20 cellular contexts compared by ENCODE assay signal in genomic region chr3:132669256-132669777, GRCh38. TPM values are rescaled to one million over a fixed set of nuclear protein-coding genes. Genes with fewer than 3 reads are reported as not detected.
A peak's percentile ranks its signal among the peaks of the same experiment; 100 is the strongest.
DNase-seq lines count a peak whose midpoint lies in the region; ATAC-seq, FAIRE-seq and TF ChIP-seq lines count a peak whose summit lies in the region.
"Had no signal": no experiment of that assay in that cellular context is flagged by ENCODE, and none has a peak within 500 bp of the region (broad histone marks: within the 10 kb centered on the region; RNA-seq: fewer than 3 reads in every experiment).

No MANE protein-coding gene starts in this region.

- H4K20me1 ChIP-seq in endothelial cell of umbilical vein (replicated peaks; ENCODE audit: control insufficient read depth, extremely low read depth, insufficient read depth, low read length), result no peaks in the 10 kb centered on the region

- H2AFZ ChIP-seq in endothelial cell of umbilical vein (ENCODE audit: low read depth, low read length), result no peak overlapping the region

- H3K27me3 ChIP-seq in breast epithelium, result no peaks in the 10 kb centered on the region
- H3K27me3 ChIP-seq in endothelial cell of umbilical vein (ENCODE audit: control insufficient read depth in 2 of 2, insufficient read depth in 2 of 2, low read length in 2 of 2), result no peaks in the 10 kb centered on the region
- no peaks in the 10 kb centered on the region for H3K27me3 ChIP-seq in thoracic aorta (replicated peaks; ENCODE audit: insufficient read depth)
- H3K27me3 ChIP-seq in BE2C, result no peaks in the 10 kb centered on the region
- H3K27me3 ChIP-seq in CD4-positive, alpha-beta memory T cell (ENCODE audit: insufficient read depth, low read length), result no peaks in the 10 kb centered on the region

- TF ChIP-seq POLR2A in breast epithelium (IDR thresholded peaks at IDR 0.05), result no peak
- TF ChIP-seq POLR2A in endothelial cell of umbilical vein (IDR thresholded peaks at IDR 0.05; ENCODE audit: low read depth, low read length), result no peak

- POLR2A ChIA-PET in MCF 10A (lab: Yijun Ruan, JAX) (interaction anchor here (0.8 to 3.2 kb wide), 3 partner anchors 8 to 10 kb away, joined by 3 to 16 read pairs (median 16); partner anchors contain the start of gene ACAD11), endothelial cell of umbilical vein (lab: Charles Lee) (no interaction called here)
- POLR2A ChIA-PET in CD4-positive, alpha-beta memory T cell (lab: Charles Lee; ENCODE audit: partially characterized antibody), result no interaction called here

- H3K4me1 Mint-ChIP-seq in MCF 10A (ENCODE audit: insufficient read depth, unreplicated experiment), result peaks cover 23% of the 10 kb centered on the region
- peaks cover 15 to 21% (median 17%) of the 10 kb centered on the region in 4 donors for H3K4me1 Mint-ChIP-seq in CD4-positive, alpha-beta memory T cell

- H3K4me1 ChIP-seq in breast epithelium (no peaks in the 10 kb centered on the region), endothelial cell of umbilical vein (ENCODE audit: control insufficient read depth, extremely low read depth, insufficient read depth, low read length) (peaks cover 26% of the 10 kb centered on the region), thoracic aorta (ENCODE audit: control insufficient read depth in 1 of 2, low read depth in 2 of 2) (peaks cover 5 to 11% of the 10 kb centered on the region in 2 donors), BE2C (no peaks in the 10 kb centered on the region; the same call in 1 of the 2 replicates)
- no peaks in the 10 kb centered on the region for H3K4me1 ChIP-seq in CD4-positive, alpha-beta memory T cell (ENCODE audit: insufficient read depth, low read length)

- H3K27ac ChIP-seq in breast epithelium (no peak overlapping the region), endothelial cell of umbilical vein (ENCODE audit: insufficient read depth, low read depth, low read length) (no peak overlapping the region), thoracic aorta (peak overlapping the region; percentile 16 to 19)
- H3K27ac ChIP-seq in CD4-positive, alpha-beta memory T cell (ENCODE audit: low read depth, low read length), result no peak overlapping the region
- H3K27ac ChIP-seq: A549 had no signal

- BruUV-seq in MCF 10A (replicated peaks; lab: Mats Ljungman, UMichigan) (no TSS peak), endothelial cell of umbilical vein (replicated peaks; lab: Mats Ljungman, UMichigan) (no TSS peak)

- H3K27ac Mint-ChIP-seq in MCF 10A (ENCODE audit: low read depth, unreplicated experiment), result peak overlapping the region; percentile 31
- H3K27ac Mint-ChIP-seq in CD4-positive, alpha-beta memory T cell, result no peak overlapping the region

- H3K9me3 Mint-ChIP-seq in MCF 10A (ENCODE audit: unreplicated experiment), result no peaks in the 10 kb centered on the region
- H3K9me3 Mint-ChIP-seq in CD4-positive, alpha-beta memory T cell, result no peaks in the 10 kb centered on the region

- intact Hi-C loops in MCF 10A (cut with micrococcal nuclease), result no loop called here
- intact Hi-C loops in breast epithelium (cut with DNase I; ENCODE audit: low total_unique reads), result no loop called here
- intact Hi-C loops in endothelial cell of umbilical vein (cut with micrococcal nuclease), result loop anchor here (1.0 kb wide), 1 partner anchor 9 kb away; the partner anchor contains the start of gene UBA5
- intact Hi-C loops in CD4-positive, alpha-beta memory T cell (cut with micrococcal nuclease), result loop anchor here (10.0 kb wide), 2 partner anchors 1645 to 1815 kb away; partner anchors contain the start of genes ANAPC13, ASTE1, CEP63 and NEK11

- no peak for DNase-seq in MCF 10A (ENCODE audit: unreplicated experiment)
- no peak for DNase-seq in breast epithelium (ENCODE audit: low spot score in 2 of 2)
- peak; percentile 3 for DNase-seq in M059J (ENCODE audit: low read depth)
- DNase-seq in endothelial cell of umbilical vein (ENCODE audit: low read depth, low spot score), result peak; percentile 45
- DNase-seq in thoracic aorta (ENCODE audit: low spot score), result no peak
- DNase-seq in BE2C, result no peak
- no peak for DNase-seq in CD4-positive, alpha-beta memory T cell
- DNase-seq in GM19239 (ENCODE audit: insufficient read length, low spot score), result no peak
- DNase-seq: C1 segment of cervical spinal cord, DMS79 treated with DMSO at 0.1 percent for 48 hours, KBM-7, NCI-H1417 treated with DMSO at 0.1 percent for 48 hours, NCI-H187 treated with DMSO at 0.1 percent for 48 hours, NCI-H226, NCI-H524 treated with DMSO at 0.1 percent for 48 hours, SIG-M5 had no signal

- H3K9me3 ChIP-seq in breast epithelium (no peaks in the 10 kb centered on the region), endothelial cell of umbilical vein (replicated peaks; ENCODE audit: control insufficient read depth, insufficient read depth, low read length) (no peaks in the 10 kb centered on the region), thoracic aorta (no peaks in the 10 kb centered on the region), BE2C (no peaks in the 10 kb centered on the region)
- no peaks in the 10 kb centered on the region for H3K9me3 ChIP-seq in CD4-positive, alpha-beta memory T cell (ENCODE audit: control insufficient read depth in 1 of 2, low read length in 2 of 2)
- H3K9me3 ChIP-seq: A549 had no signal

- FAIRE-seq in endothelial cell of umbilical vein (lab: Jason Lieb, UNC) (no peak), GM19239 (lab: Jason Lieb, UNC) (no peak)
- FAIRE-seq: A549, D721Med, G401.6, H1 had no signal

- no peak for TF ChIP-seq CTCF in MCF 10A (IDR thresholded peaks at IDR 0.05; ENCODE audit: unreplicated experiment)
- no peak for TF ChIP-seq CTCF in breast epithelium (IDR thresholded peaks at IDR 0.05)
- no peak for TF ChIP-seq CTCF in endothelial cell of umbilical vein (IDR thresholded peaks at IDR 0.05; ENCODE audit: extremely low read depth in 1 of 2, insufficient read depth in 1 of 2, low read depth in 1 of 2, low read length in 2 of 2)
- TF ChIP-seq CTCF in thoracic aorta (IDR thresholded peaks at IDR 0.05), result no peak
- no peak for TF ChIP-seq CTCF in BE2C (IDR thresholded peaks at IDR 0.05; ENCODE audit: low read depth, low read length)

- H3K36me3 Mint-ChIP-seq in MCF 10A (ENCODE audit: insufficient read depth, unreplicated experiment), result peaks cover 41% of the 10 kb centered on the region
- peaks cover 11 to 33% of the 10 kb centered on the region in 2 donors for H3K36me3 Mint-ChIP-seq in CD4-positive, alpha-beta memory T cell

- H3K36me3 ChIP-seq in breast epithelium (peaks cover 1% of the 10 kb centered on the region), endothelial cell of umbilical vein (ENCODE audit: control insufficient read depth in 2 of 2, extremely low read depth in 1 of 2, insufficient read depth in 2 of 2, low read length in 2 of 2) (peaks cover 0 to 11% of the 10 kb centered on the region in 2 experiments), thoracic aorta (peaks cover 15% of the 10 kb centered on the region), BE2C (peaks cover 44% of the 10 kb centered on the region)
- peaks cover 12% of the 10 kb centered on the region for H3K36me3 ChIP-seq in CD4-positive, alpha-beta memory T cell (ENCODE audit: insufficient read depth, low read length)

- H3K27me3 Mint-ChIP-seq in MCF 10A (ENCODE audit: insufficient read depth, unreplicated experiment), result no peaks in the 10 kb centered on the region
- no peaks in the 10 kb centered on the region for H3K27me3 Mint-ChIP-seq in CD4-positive, alpha-beta memory T cell

- no peak overlapping the region for H3K4me3 Mint-ChIP-seq in MCF 10A (ENCODE audit: unreplicated experiment)
- no peak overlapping the region for H3K4me3 Mint-ChIP-seq in CD4-positive, alpha-beta memory T cell

- no peak overlapping the region for H3K4me3 ChIP-seq in breast epithelium
- H3K4me3 ChIP-seq in endothelial cell of umbilical vein (replicated peaks in 1 of 3; ENCODE audit: insufficient read depth in 1 of 3, low read depth in 1 of 3, low read length in 3 of 3), result no peak overlapping the region
- H3K4me3 ChIP-seq in thoracic aorta, result no peak overlapping the region
- H3K4me3 ChIP-seq in BE2C (ENCODE audit: low read depth, low read length), result no peak overlapping the region
- H3K4me3 ChIP-seq in CD4-positive, alpha-beta memory T cell (ENCODE audit: low read length in 2 of 2), result no peak overlapping the region
- H3K4me3 ChIP-seq: A549 had no signal

- CTCF ChIA-PET in MCF 10A (lab: Yijun Ruan, JAX), result interaction anchor here (0.7 to 1.3 kb wide), 3 partner anchors 10 to 57 kb away, joined by 3 to 10 read pairs (median 3); partner anchors contain the start of gene ACAD11
- CTCF ChIA-PET in endothelial cell of umbilical vein (lab: Charles Lee), result interaction anchor here (1.9 to 3.6 kb wide), 5 partner anchors 10 to 133 kb away, joined by 6 to 13 read pairs (median 9); partner anchors contain the start of genes ACAD11 and UBA5
- CTCF ChIA-PET in CD4-positive, alpha-beta memory T cell (lab: Charles Lee; ENCODE audit: partially characterized antibody), result no interaction called here

- peaks cover 6% of the 10 kb centered on the region for H3K79me2 ChIP-seq in endothelial cell of umbilical vein (ENCODE audit: control insufficient read depth, insufficient read depth, low read length)

- H3K4me2 ChIP-seq in endothelial cell of umbilical vein (ENCODE audit: insufficient read depth, low read length), result peak overlapping the region; percentile 34
- H3K4me2 ChIP-seq: A549 had no signal

- H3K9ac ChIP-seq in endothelial cell of umbilical vein (replicated peaks; ENCODE audit: extremely low read depth, insufficient read depth, low read length), result no peak overlapping the region

- no peak for ATAC-seq in thoracic aorta (ENCODE audit: insufficient number of reproducible peaks, low FRiP score, low read depth)
- ATAC-seq: A549 had no signal

- H3K9me1 ChIP-seq in endothelial cell of umbilical vein (replicated peaks; ENCODE audit: control insufficient read depth, extremely low read depth, insufficient read depth, low read length), result no peaks in the 10 kb centered on the region

- dilution Hi-C loops in endothelial cell of umbilical vein (cut with MboI; ENCODE audit: extremely low pct_ligation_motif_present, low sequenced_read_pairs), result no loop called here

RNA-seq across cellular contexts. Expression of gene UBA5, which starts 9.2 kb away (rescaled TPM):
- 47.7 and 50.0 TPM in 2 replicates for total RNA-seq in MCF 10A (2022)
- total RNA-seq in breast epithelium, result 10 to 100 TPM; 34.4 to 40.2 (median 37.7) TPM
- total RNA-seq in M059J (2014; rRNA removed; shearing (Covaris generic)), result 32.2 and 52.2 TPM in 2 replicates
- 38.1 and 40.9 TPM in 2 replicates for total RNA-seq in endothelial cell of umbilical vein
- polyA plus RNA-seq in endothelial cell of umbilical vein, result 12.6 and 19.7 TPM in 2 replicates
- polyA plus RNA-seq in endothelial cell of umbilical vein (2011; cell fraction: cytosol; rRNA removed), result 18.8 and 21.6 TPM in 2 replicates
- 40.7 and 53.7 TPM in 2 replicates for polyA plus RNA-seq in endothelial cell of umbilical vein (2011; cell fraction: nucleus; rRNA removed)
- 23.2 and 37.4 TPM in 2 replicates for polyA plus RNA-seq in endothelial cell of umbilical vein (2012)
- 25.2 and 28.1 TPM in 2 replicates for polyA minus RNA-seq in endothelial cell of umbilical vein
- 60.1 TPM for polyA minus RNA-seq in endothelial cell of umbilical vein (2011; cell fraction: cytosol; rRNA and poly(A)+ RNA removed)
- polyA minus RNA-seq in endothelial cell of umbilical vein (2011; cell fraction: nucleus; rRNA and poly(A)+ RNA removed), result 47.1 and 66.0 TPM in 2 replicates
- total RNA-seq in thoracic aorta, result 10 to 100 TPM; 26.4 to 52.4 TPM
- polyA plus RNA-seq in BE2C (2012; ENCODE audit: insufficient read depth, insufficient read length, low read depth), result 59.4 TPM
- total RNA-seq in CD4-positive, alpha-beta memory T cell, result 10 to 100 TPM; 33.0 to 33.7 TPM
- polyA plus RNA-seq in CD4-positive, alpha-beta memory T cell, result 10 to 100 TPM; 33.1 to 44.5 TPM

RNA-seq across cellular contexts. Expression of gene ACAD11, which starts 9.7 kb away (rescaled TPM):
- 30.9 and 31.9 TPM in 2 replicates for total RNA-seq in MCF 10A (2022)
- 10 to 100 TPM; 30.4 to 52.0 (median 40.3) TPM for total RNA-seq in breast epithelium
- total RNA-seq in M059J (2014; rRNA removed; shearing (Covaris generic)), result 9.9 and 14.6 TPM in 2 replicates
- total RNA-seq in endothelial cell of umbilical vein, result 9.6 and 15.2 TPM in 2 replicates
- polyA plus RNA-seq in endothelial cell of umbilical vein, result 13.1 and 17.9 TPM in 2 replicates
- 4.6 and 9.2 TPM in 2 replicates for polyA plus RNA-seq in endothelial cell of umbilical vein (2011; cell fraction: cytosol; rRNA removed)
- 151 and 154 TPM in 2 replicates for polyA plus RNA-seq in endothelial cell of umbilical vein (2011; cell fraction: nucleus; rRNA removed)
- 15.5 and 16.8 TPM in 2 replicates for polyA plus RNA-seq in endothelial cell of umbilical vein (2012)
- 18.1 and 37.3 TPM in 2 replicates for polyA minus RNA-seq in endothelial cell of umbilical vein
- polyA minus RNA-seq in endothelial cell of umbilical vein (2011; cell fraction: cytosol; rRNA and poly(A)+ RNA removed), result 8.4 TPM
- polyA minus RNA-seq in endothelial cell of umbilical vein (2011; cell fraction: nucleus; rRNA and poly(A)+ RNA removed), result 63.0 and 66.1 TPM in 2 replicates
- total RNA-seq in thoracic aorta, result 100 to 1,000 TPM in 1 of 2 donors, 10 to 100 TPM in 1; 52.8 to 100 TPM
- polyA plus RNA-seq in BE2C (2012; ENCODE audit: insufficient read depth, insufficient read length, low read depth), result 5.9 TPM
- 10 to 100 TPM; 21.6 to 26.9 TPM for total RNA-seq in CD4-positive, alpha-beta memory T cell
- 1 to 10 TPM; 1.7 to 4.6 TPM for polyA plus RNA-seq in CD4-positive, alpha-beta memory T cell

RNA-seq across cellular contexts. Expression of gene NPHP3, which starts 52.9 kb away (rescaled TPM):
- total RNA-seq in MCF 10A (2022) (14.4 and 21.8 TPM in 2 replicates), breast epithelium (10 to 100 TPM; 53.0 to 98.2 (median 54.7) TPM), endothelial cell of umbilical vein (30.0 and 30.3 TPM in 2 replicates), thoracic aorta (10 to 100 TPM; 36.3 to 99.7 TPM)
- 5.4 and 15.7 TPM in 2 replicates for total RNA-seq in M059J (2014; rRNA removed; shearing (Covaris generic))
- polyA plus RNA-seq in endothelial cell of umbilical vein, result 14.7 and 20.8 TPM in 2 replicates
- 8.4 and 12.9 TPM in 2 replicates for polyA plus RNA-seq in endothelial cell of umbilical vein (2011; cell fraction: cytosol; rRNA removed)
- 88.0 and 93.7 TPM in 2 replicates for polyA plus RNA-seq in endothelial cell of umbilical vein (2011; cell fraction: nucleus; rRNA removed)
- polyA plus RNA-seq in endothelial cell of umbilical vein (2012), result 12.4 and 16.1 TPM in 2 replicates
- 38.7 and 45.9 TPM in 2 replicates for polyA minus RNA-seq in endothelial cell of umbilical vein
- 2.2 TPM for polyA minus RNA-seq in endothelial cell of umbilical vein (2011; cell fraction: cytosol; rRNA and poly(A)+ RNA removed)
- polyA minus RNA-seq in endothelial cell of umbilical vein (2011; cell fraction: nucleus; rRNA and poly(A)+ RNA removed), result 45.5 and 57.7 TPM in 2 replicates
- 3.9 TPM for polyA plus RNA-seq in BE2C (2012; ENCODE audit: insufficient read depth, insufficient read length, low read depth)
- 10 to 100 TPM; 68.0 to 72.9 TPM for total RNA-seq in CD4-positive, alpha-beta memory T cell
- polyA plus RNA-seq in CD4-positive, alpha-beta memory T cell, result 1 to 10 TPM; 1.7 to 4.0 TPM

Comparison
In these comparisons a context has a peak if more than half of its experiments do, and no peak if none do; other contexts are left out.
1. DNase-seq: peak in M059J (single experiment) and endothelial cell of umbilical vein (single experiment); none in MCF 10A (single experiment), breast epithelium (0 of 2), thoracic aorta (single experiment), BE2C (single experiment), CD4-positive, alpha-beta memory T cell (0 of 5) and GM19239 (single experiment).
2. H3K27ac ChIP-seq: peak in thoracic aorta (2 of 2); none in breast epithelium (0 of 2), endothelial cell of umbilical vein (single experiment) and CD4-positive, alpha-beta memory T cell (single experiment).
3. intact Hi-C loops: an anchor here in endothelial cell of umbilical vein (1.0 kb wide) and CD4-positive, alpha-beta memory T cell (10.0 kb wide); none called in MCF 10A and breast epithelium.